In the genomic region with DNA sequence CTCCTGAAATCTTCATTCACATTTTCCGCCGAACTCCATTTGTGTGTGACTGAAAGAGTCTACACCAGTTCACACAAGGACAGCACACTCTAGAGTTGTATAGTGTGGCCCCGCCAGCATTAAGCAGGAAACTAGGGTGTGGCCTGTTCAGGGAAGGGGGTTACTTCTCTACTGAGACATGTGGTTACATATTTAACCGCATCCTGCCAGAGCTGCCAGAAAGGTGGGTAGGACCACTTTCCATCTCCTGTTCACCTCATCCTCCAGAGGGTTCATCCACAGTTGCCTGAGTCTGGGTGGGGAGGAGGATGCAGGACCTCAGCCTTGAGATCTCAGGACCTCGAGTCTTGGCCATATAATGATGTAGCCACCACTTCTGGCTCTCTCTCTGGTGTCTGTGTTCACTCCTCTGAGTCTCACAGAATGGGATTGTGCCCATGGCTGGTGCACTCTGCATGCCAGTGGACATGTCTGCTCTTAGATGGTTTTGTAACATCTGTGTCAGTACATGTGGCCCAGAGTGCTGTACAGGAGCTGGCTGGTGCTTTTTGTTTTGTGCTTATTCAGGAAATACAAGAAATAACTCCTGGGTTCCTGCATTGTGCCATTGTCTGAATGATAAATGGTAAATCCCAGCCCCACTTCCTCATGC, we compare ENCODE assay signal across 9 cellular contexts. TPM values are rescaled to one million over a fixed set of nuclear protein-coding genes. Genes with fewer than 3 reads are reported as not detected.
DNase-seq lines count a peak whose midpoint lies in the region; ATAC-seq lines count a peak whose summit lies in the region.
"Had no signal": no experiment of that assay in that cellular context is flagged by ENCODE, and none has a peak within 500 bp of the region (broad histone marks: within the 10 kb centered on the region; RNA-seq: fewer than 3 reads in every experiment).

No MANE protein-coding gene starts in this region.

- peak; percentile 88 for ATAC-seq in GM18873 (IDR thresholded peaks at IDR 0.05; ENCODE audit: low FRiP score, unreplicated experiment)
- ATAC-seq in HG03060 (IDR thresholded peaks at IDR 0.05; ENCODE audit: low read depth, unreplicated experiment) = peak; percentile 71
- ATAC-seq in central memory CD8-positive, alpha-beta T cell (replicated peaks; ENCODE audit: extremely low read depth, poor library complexity, severe bottlenecking) = peak; percentile 98
- ATAC-seq in stimulated activated effector memory CD8-positive, alpha-beta T cell treated with anti-CD3 and anti-CD28 coated beads, Interleukin-12 subunit alpha, Interleukin-12 subunit beta, amount 100 ng/mL, for 72 hours = peak; percentile 95

- H3K27ac Mint-ChIP-seq in central memory CD8-positive, alpha-beta T cell (ENCODE audit: low read depth) = peak overlapping the region; percentile 61
- peak overlapping the region; percentile 52 for H3K27ac Mint-ChIP-seq in stimulated activated effector memory CD8-positive, alpha-beta T cell treated with anti-CD3 and anti-CD28 coated beads, Interleukin-12 subunit alpha, Interleukin-12 subunit beta, amount 100 ng/mL, for 72 hours

- DNase-seq in T-helper 22 cell (ENCODE audit: low read depth) (peak; percentile 58), NCI-H510A treated with DMSO at 0.1 percent for 48 hours (lab: John Stamatoyannopoulos, UW) (no peak), RKO (ENCODE audit: low spot score) (no peak), G401 (ENCODE audit: low spot score) (no peak)
- DNase-seq in central memory CD8-positive, alpha-beta T cell (ENCODE audit: low spot score in 2 of 2) = peak; percentile 40 to 72
- peak in 1 of 2 donors; percentile 77 for DNase-seq in stimulated activated effector memory CD8-positive, alpha-beta T cell treated with anti-CD3 and anti-CD28 coated beads, Interleukin-12 subunit alpha, Interleukin-12 subunit beta, amount 100 ng/mL, for 72 hours (ENCODE audit: low spot score in 2 of 2)
- DNase-seq: IMR-90 had no signal

- peak overlapping the region; percentile 51 for H3K4me3 Mint-ChIP-seq in central memory CD8-positive, alpha-beta T cell
- H3K4me3 Mint-ChIP-seq in stimulated activated effector memory CD8-positive, alpha-beta T cell treated with anti-CD3 and anti-CD28 coated beads, Interleukin-12 subunit alpha, Interleukin-12 subunit beta, amount 100 ng/mL, for 72 hours = peak overlapping the region; percentile 26

- in situ Hi-C loops in G401 (cut with HindIII; ENCODE audit: low sequenced_read_pairs) = no loop called here

- no peaks in the 10 kb centered on the region for H3K27me3 Mint-ChIP-seq in central memory CD8-positive, alpha-beta T cell

- H3K4me1 Mint-ChIP-seq in central memory CD8-positive, alpha-beta T cell = peaks cover 51% of the 10 kb centered on the region
- H3K4me1 Mint-ChIP-seq in stimulated activated effector memory CD8-positive, alpha-beta T cell treated with anti-CD3 and anti-CD28 coated beads, Interleukin-12 subunit alpha, Interleukin-12 subunit beta, amount 100 ng/mL, for 72 hours = peaks cover 64% of the 10 kb centered on the region

- H3K36me3 Mint-ChIP-seq in central memory CD8-positive, alpha-beta T cell (ENCODE audit: insufficient read depth) = peaks cover 7% of the 10 kb centered on the region
- H3K36me3 Mint-ChIP-seq in stimulated activated effector memory CD8-positive, alpha-beta T cell treated with anti-CD3 and anti-CD28 coated beads, Interleukin-12 subunit alpha, Interleukin-12 subunit beta, amount 100 ng/mL, for 72 hours = no peaks in the 10 kb centered on the region

- no peaks in the 10 kb centered on the region for H3K9me3 Mint-ChIP-seq in central memory CD8-positive, alpha-beta T cell
- no peaks in the 10 kb centered on the region for H3K9me3 Mint-ChIP-seq in stimulated activated effector memory CD8-positive, alpha-beta T cell treated with anti-CD3 and anti-CD28 coated beads, Interleukin-12 subunit alpha, Interleukin-12 subunit beta, amount 100 ng/mL, for 72 hours

RNA-seq across cellular contexts. Expression of gene SP140L, which starts 7.7 kb away (rescaled TPM):
- total RNA-seq in G401 (2014; rRNA removed; shearing (Covaris generic)) = 0.07 TPM in 1 of 2 replicates, not detected in the other

Comparison
In these comparisons a context has a peak if more than half of its experiments do, and no peak if none do; other contexts are left out.
1. DNase-seq: peak in T-helper 22 cell (single experiment) and central memory CD8-positive, alpha-beta T cell (2 of 2); none in NCI-H510A treated with DMSO at 0.1 percent for 48 hours (single experiment), RKO (single experiment) and G401 (single experiment).
2. Peak in every context shown above with its lines, with median percentiles within 50 percentile points of each other: ATAC-seq.